8 cellular contexts compared by ENCODE assay signal in genomic region chr2:55419514-55420243, GRCh38. TPM values are rescaled to one million over a fixed set of nuclear protein-coding genes. Genes with fewer than 3 reads are reported as not detected.
DNase-seq lines count a peak whose midpoint lies in the region; ATAC-seq, FAIRE-seq and TF ChIP-seq lines count a peak whose summit lies in the region.

CCDC88A (minus strand) TSS chr2:55419856; CDS start chr2:55419079, 777 bp downstream.

- peak within 1 kb of the TSS; percentile 86 for H3K27ac ChIP-seq in HepG2 (ENCODE audit: extremely low read length, insufficient read depth, low read length)

- peak; percentile 92 to 97 for TF ChIP-seq POLR2A in HepG2 (IDR thresholded peaks at IDR 0.05; ENCODE audit: insufficient read depth in 1 of 2, low read depth in 2 of 2, low read length in 2 of 2)

- peak; percentile 30 for FAIRE-seq in HepG2 (lab: Jason Lieb, UNC)

- no TSS peak for BruUV-seq in HepG2 (replicated peaks; lab: Mats Ljungman, UMichigan)

- peak within 1 kb of the TSS; percentile 92 for H3K4me2 ChIP-seq in HepG2 (ENCODE audit: low read depth, low read length)

- H3K27me3 ChIP-seq in HepG2 (ENCODE audit: control insufficient read depth in 1 of 2, insufficient read depth in 2 of 2, low read length in 2 of 2): peaks cover 0 to 4% of the 10 kb centered on the region in 2 experiments; a peak in 1 of 5 replicates

- H3K4me1 ChIP-seq in HepG2 (ENCODE audit: insufficient read depth, low read length): peaks cover 70% of the 10 kb centered on the region

- 1% methylated on average over 54 of the region's 76 CpGs for WGBS in HepG2 (ENCODE audit: low lambda C conversion rate)

- TF ChIP-seq RAD21 in HepG2 (CRISPR knock-in tag; IDR thresholded peaks at IDR 0.05): peak; percentile 82

- CTCF ChIA-PET in HepG2 (lab: Yijun Ruan, JAX; ENCODE audit: low intra/inter-chr PET ratio, low total read pairs): no interaction called here

- peak; percentile 72 to 76; a peak in 3 of 4 replicates for TF ChIP-seq EP300 in HepG2 (IDR thresholded peaks at IDR 0.05; ENCODE audit: low read depth in 2 of 2, low read length in 2 of 2)
- peak; percentile 80 for TF ChIP-seq EP300 in HepG2 (CRISPR knock-in tag; IDR thresholded peaks at IDR 0.05; ENCODE audit: borderline replicate concordance)

- no peaks in the 10 kb centered on the region for H4K20me1 ChIP-seq in HepG2 (ENCODE audit: insufficient read depth, low read length)

- H2AFZ ChIP-seq in HepG2 (ENCODE audit: low read length): peak within 1 kb of the TSS; percentile 99

- POLR2A ChIA-PET in HepG2 (lab: Yijun Ruan, JAX): interaction anchor here (0.9 to 2.4 kb wide), 7 partner anchors 16 to 370 kb away, joined by 3 to 13 read pairs (median 4); partner anchors contain the start of genes CFAP36 and RTN4

- peak within 1 kb of the TSS; percentile 86 for H3K9ac ChIP-seq in HepG2 (ENCODE audit: insufficient read depth, low read depth, low read length)

- no peaks in the 10 kb centered on the region for H3K9me3 ChIP-seq in HepG2 (ENCODE audit: low read length)

- ATAC-seq in GM19351 (IDR thresholded peaks at IDR 0.05; ENCODE audit: unreplicated experiment) (peak; percentile 75), HG03520 (IDR thresholded peaks at IDR 0.05; ENCODE audit: unreplicated experiment) (peak; percentile 71), HepG2 (peak; percentile 93)

- intact Hi-C loops in HepG2 (cut with micrococcal nuclease; ENCODE audit: unreplicated experiment): loop anchor here (1.0 to 10.0 kb wide), 7 partner anchors 12 to 372 kb away; partner anchors contain the start of genes CFAP36, CLHC1, MTIF2 and PPP4R3B

- peak within 1 kb of the TSS; percentile 88 to 98 (median 89) for H3K4me3 ChIP-seq in HepG2 (replicated peaks in 1 of 3; ENCODE audit: insufficient read depth in 1 of 3, low read depth in 2 of 3, low read length in 3 of 3)

- H3K79me2 ChIP-seq in HepG2 (ENCODE audit: insufficient read depth, low read length): peaks cover 46% of the 10 kb centered on the region

- H3K36me3 ChIP-seq in HepG2 (replicated peaks in 1 of 2; ENCODE audit: control insufficient read depth in 1 of 2, insufficient read depth in 2 of 2, low read length in 2 of 2): no peaks in the 10 kb centered on the region

- in situ Hi-C loops in HepG2 (cut with HindIII; ENCODE audit: extremely low pct_ligation_motif_present, low pct_unique_long_range_greater_than_20kb): no loop called here

- peak; percentile 73 to 96 (median 92) for DNase-seq in C1 segment of cervical spinal cord (lab: John Stamatoyannopoulos, UW)
- peak; percentile 96 for DNase-seq in NCI-H69 (lab: John Stamatoyannopoulos, UW)
- DNase-seq in activated CD4-positive, alpha-beta T cell treated with anti-CD3 and anti-CD28 coated beads, Interleukin-2, amount 50 U/mL, for 1 hour: peak; percentile 85
- peak; percentile 99 for DNase-seq in dermis blood vessel endothelial cell
- peak; percentile 92 for DNase-seq in HepG2 (ENCODE audit: low spot score)
- peak; percentile 84 to 86 for DNase-seq in stimulated activated CD4-positive, alpha-beta T cell treated with anti-CD3 and anti-CD28 coated beads, Interleukin-2, amount 100 ng/mL, for 48 hours

- TF ChIP-seq CTCF in HepG2 (CRISPR knock-in tag; IDR thresholded peaks at IDR 0.05): peak; percentile 58

TF ChIP-seq in HepG2, 621 proteins besides CTCF, POLR2A, EP300 and RAD21 (continues in another document):
- TF ChIP-seq KDM1A (CRISPR knock-in tag; IDR thresholded peaks at IDR 0.05): peak; percentile 80; the same call in 1 of the 2 replicates
- peak; percentile 83 for TF ChIP-seq SIX4 (CRISPR knock-in tag; IDR thresholded peaks at IDR 0.05)
- peak; percentile 90 for TF ChIP-seq FOXK1 (CRISPR knock-in tag; IDR thresholded peaks at IDR 0.05; ENCODE audit: borderline replicate concordance, low read depth)
- no peak; the same call in 1 of the 2 replicates for TF ChIP-seq NFRKB (IDR thresholded peaks at IDR 0.05)
- peak; percentile 94; the same call in 1 of the 2 replicates for TF ChIP-seq ZNF878 (CRISPR knock-in tag; IDR thresholded peaks at IDR 0.05)
- TF ChIP-seq ZNF691 (CRISPR knock-in tag; IDR thresholded peaks at IDR 0.05; ENCODE audit: borderline replicate concordance, low read depth): peak; percentile 98
- no peak; the same call in 1 of the 2 replicates for TF ChIP-seq JDP2 (CRISPR knock-in tag; IDR thresholded peaks at IDR 0.05; ENCODE audit: borderline replicate concordance)
- TF ChIP-seq ZNF776 (CRISPR knock-in tag; IDR thresholded peaks at IDR 0.05): peak; percentile 71
- TF ChIP-seq ZNF282 (IDR thresholded peaks at IDR 0.05; ENCODE audit: partially characterized antibody): no peak
- TF ChIP-seq TBX3 (IDR thresholded peaks at IDR 0.05; ENCODE audit: borderline replicate concordance): peak; percentile 80; the same call in 1 of the 2 replicates
- TF ChIP-seq CENPBD1 (CRISPR knock-in tag; IDR thresholded peaks at IDR 0.05; ENCODE audit: borderline replicate concordance, low read depth): peak; percentile 99; the same call in 1 of the 2 replicates
- peak; percentile 92 for TF ChIP-seq GATAD2A (CRISPR knock-in tag; IDR thresholded peaks at IDR 0.05)
- TF ChIP-seq PHF5A (CRISPR knock-in tag; IDR thresholded peaks at IDR 0.05; ENCODE audit: low read depth, unreplicated experiment): peak; percentile 100
- no peak; the same call in 1 of the 2 replicates for TF ChIP-seq ZNF569 (CRISPR knock-in tag; IDR thresholded peaks at IDR 0.05; ENCODE audit: borderline replicate concordance)
- TF ChIP-seq KLF6 (CRISPR knock-in tag; IDR thresholded peaks at IDR 0.05): peak; percentile 97
- peak; percentile 96 for TF ChIP-seq HOXD1 (CRISPR knock-in tag; IDR thresholded peaks at IDR 0.05)
- no peak for TF ChIP-seq NR3C1 (CRISPR knock-in tag; IDR thresholded peaks at IDR 0.05)
- peak; percentile 93 for TF ChIP-seq ZNF280D (CRISPR knock-in tag; IDR thresholded peaks at IDR 0.05)
- no peak for TF ChIP-seq ZKSCAN5 (CRISPR knock-in tag; IDR thresholded peaks at IDR 0.05)
- peak; percentile 91; the same call in 1 of the 2 replicates for TF ChIP-seq IRX3 (CRISPR knock-in tag; IDR thresholded peaks at IDR 0.05; ENCODE audit: borderline replicate concordance, low read depth)

RNA-seq across cellular contexts. Expression of gene CCDC88A, which starts in this region (rescaled TPM):
- 51.6 and 75.4 TPM in 2 replicates for total RNA-seq in dermis blood vessel endothelial cell
- total RNA-seq in HepG2 (2016; rRNA removed; fragmentation: Illumina TruSeq; extraction: Trizol): 84.1 and 112 TPM in 2 replicates
- total RNA-seq in HepG2 (2016; cell fraction: cytosol; rRNA removed; fragmentation: Illumina TruSeq; extraction: Trizol; ENCODE audit: low read depth): 8.0 and 11.9 TPM in 2 replicates
- 79.7 and 118 TPM in 2 replicates for total RNA-seq in HepG2 (2016; cell fraction: insoluble cytoplasmic fraction; rRNA removed; fragmentation: Illumina TruSeq; extraction: Trizol)
- 26.2 and 31.6 TPM in 2 replicates for total RNA-seq in HepG2 (2016; cell fraction: membrane; rRNA removed; fragmentation: Illumina TruSeq; extraction: Trizol)
- total RNA-seq in HepG2 (2016; cell fraction: nucleus; rRNA removed; fragmentation: Illumina TruSeq; extraction: Trizol): 146 and 156 TPM in 2 replicates
- 34.6 and 43.2 TPM in 2 replicates for polyA plus RNA-seq in HepG2 (2011; rRNA removed)
- polyA plus RNA-seq in HepG2 (2011; cell fraction: cytosol; rRNA removed): 13.5 and 21.7 TPM in 2 replicates
- polyA plus RNA-seq in HepG2 (2011; cell fraction: nucleus; rRNA removed): 32.8 and 36.0 TPM in 2 replicates
- 26.1 and 33.7 TPM in 2 replicates for polyA plus RNA-seq in HepG2 (2012)
- polyA plus RNA-seq in HepG2 (2016; cell fraction: cytosol; fragmentation: Illumina TruSeq; extraction: Trizol; ENCODE audit: low read depth): 3.1 TPM in 2 replicates
- 70.6 and 78.0 TPM in 2 replicates for polyA plus RNA-seq in HepG2 (2016; cell fraction: insoluble cytoplasmic fraction; fragmentation: Illumina TruSeq; extraction: Trizol; ENCODE audit: low read depth)
- 10.7 and 12.9 TPM in 2 replicates for polyA plus RNA-seq in HepG2 (2016; cell fraction: membrane; fragmentation: Illumina TruSeq; extraction: Trizol; ENCODE audit: low read depth)
- 109 and 125 TPM in 2 replicates for polyA plus RNA-seq in HepG2 (2016; cell fraction: nucleus; fragmentation: Illumina TruSeq; extraction: Trizol; ENCODE audit: insufficient read depth, low read depth)
- 85.4 and 100 TPM in 2 replicates for polyA minus RNA-seq in HepG2 (2011; rRNA and poly(A)+ RNA removed; ENCODE audit: low replicate concordance)
- 37.2 and 51.3 TPM in 2 replicates for polyA minus RNA-seq in HepG2 (2011; cell fraction: cytosol; rRNA and poly(A)+ RNA removed)
- 204 and 205 TPM in 2 replicates for polyA minus RNA-seq in HepG2 (2011; cell fraction: nucleus; rRNA and poly(A)+ RNA removed)

Comparison
In these comparisons a context has a peak if more than half of its experiments do, and no peak if none do; other contexts are left out.
1. Peak in every context shown above with its lines: DNase-seq, ATAC-seq, H3K4me3 ChIP-seq and H3K27ac ChIP-seq.